Comparison of ENCODE assay signal across 8 cellular contexts in genomic region chr1:25245809-25246599, GRCh38. TPM values are rescaled to one million over a fixed set of nuclear protein-coding genes. Genes with fewer than 3 reads are reported as not detected.
DNase-seq lines count a peak whose midpoint lies in the region; ATAC-seq and TF ChIP-seq lines count a peak whose summit lies in the region.

No MANE protein-coding gene starts in this region.

- peaks cover 29 to 39% (median 33%) of the 10 kb centered on the region in 3 donors for H3K27me3 Mint-ChIP-seq in immature natural killer cell (ENCODE audit: low read depth in 3 of 3)

- TF ChIP-seq POLR2A in stomach (IDR thresholded peaks at IDR 0.05), result no peak

- H3K4me1 Mint-ChIP-seq in immature natural killer cell, result peaks cover 44 to 61% of the 10 kb centered on the region in 2 donors

- DNase-seq in ascending aorta (ENCODE audit: low spot score in 2 of 2) (no peak), immature natural killer cell (peak in 1 of 3 donors; percentile 5), stomach (no peak)
- no peak for DNase-seq in stimulated activated CD4-positive, alpha-beta T cell treated with anti-CD3 and anti-CD28 coated beads, Interleukin-2, amount 100 ng/mL, for 48 hours

- no peak for TF ChIP-seq CTCF in ascending aorta (IDR thresholded peaks at IDR 0.05)
- no peak for TF ChIP-seq CTCF in stomach (IDR thresholded peaks at IDR 0.05)

- ATAC-seq in HG02852 (IDR thresholded peaks at IDR 0.05; ENCODE audit: unreplicated experiment) (no peak), HG03571 (IDR thresholded peaks at IDR 0.05; ENCODE audit: unreplicated experiment) (no peak)

- WGBS in stomach, 5 donors, result 7 to 19% (median 12%) methylated on average over 27 to 30 of the region's 30 CpGs

- TF ChIP-seq EP300 in stomach (IDR thresholded peaks at IDR 0.05), result no peak

- H3K4me1 ChIP-seq in ES-I3 (ENCODE audit: insufficient read depth, low read length) (peaks cover 3% of the 10 kb centered on the region; the same call in 1 of the 2 replicates), ascending aorta (peaks cover 10 to 22% of the 10 kb centered on the region in 2 donors), stomach (peaks cover 23 to 60% (median 40%) of the 10 kb centered on the region in 4 donors)

- intact Hi-C loops in ascending aorta (cut with DNase I), result loop anchor here (2.0 to 10.0 kb wide), 5 partner anchors 93 to 496 kb away; partner anchors contain the start of genes LDLRAP1, MACO1 and TMEM50A
- intact Hi-C loops in stomach (cut with DNase I; ENCODE audit: low total_unique reads), result no loop called here

- H3K9me3 ChIP-seq in ES-I3 (ENCODE audit: control insufficient read depth, insufficient read depth, low read length) (no peaks in the 10 kb centered on the region), KOPT-K1 (ENCODE audit: insufficient read depth, low read length, poor library complexity, severe bottlenecking) (no peaks in the 10 kb centered on the region), ascending aorta (no peaks in the 10 kb centered on the region), stomach (no peaks in the 10 kb centered on the region)

- peak overlapping the region; percentile 98 for H3K9ac ChIP-seq in ES-I3 (ENCODE audit: low read depth, low read length)

- H3K27me3 ChIP-seq in ascending aorta (no peaks in the 10 kb centered on the region), stomach (no peaks in the 10 kb centered on the region)

- peak overlapping the region; percentile 92 for H3K27ac ChIP-seq in KOPT-K1 (ENCODE audit: low read depth, low read length, poor library complexity, severe bottlenecking)
- peak overlapping the region; percentile 96 to 100 for H3K27ac ChIP-seq in ascending aorta
- peak overlapping the region; percentile 93 to 100 (median 99) for H3K27ac ChIP-seq in stomach

- peak overlapping the region; percentile 91 to 99 (median 98) for H3K4me3 Mint-ChIP-seq in immature natural killer cell

- H3K9me3 Mint-ChIP-seq in immature natural killer cell, result no peaks in the 10 kb centered on the region

- peak overlapping the region; percentile 97 to 100 (median 99) for H3K27ac Mint-ChIP-seq in immature natural killer cell

- H3K36me3 Mint-ChIP-seq in immature natural killer cell, result peaks cover 26 to 45% (median 30%) of the 10 kb centered on the region in 3 donors

- H3K36me3 ChIP-seq in ES-I3 (ENCODE audit: insufficient read depth, low read length) (peaks cover 14% of the 10 kb centered on the region), KOPT-K1 (ENCODE audit: insufficient read depth, low read length) (peaks cover 49% of the 10 kb centered on the region), ascending aorta (peaks cover 32 to 41% of the 10 kb centered on the region in 2 donors), stomach (peaks cover 33 to 49% (median 45%) of the 10 kb centered on the region in 4 donors)

- peak overlapping the region; percentile 69 to 99 for H3K4me3 ChIP-seq in ascending aorta
- peak overlapping the region; percentile 81 to 99 (median 88) for H3K4me3 ChIP-seq in stomach

RNA-seq across cellular contexts. Expression of gene RSRP1, which starts 1.2 kb away (rescaled TPM):
- total RNA-seq in ascending aorta (126 TPM), stomach (100 to 1,000 TPM in 4 of 5 donors, 10 to 100 TPM in 1; 95.8 to 476 (median 158) TPM)
- polyA plus RNA-seq in immature natural killer cell (10 to 100 TPM; 23.9 to 70.1 (median 33.4) TPM), stomach (100 to 1,000 TPM in 1 of 3 donors, 10 to 100 TPM in 2; 12.8 to 211 (median 44.2) TPM)

RNA-seq across cellular contexts. Expression of gene SYF2, which starts 13.7 kb away (rescaled TPM):
- 14.3 TPM for total RNA-seq in ascending aorta
- polyA plus RNA-seq in immature natural killer cell, result 10 to 100 TPM; 65.6 to 82.8 (median 75.9) TPM
- 10 to 100 TPM; 17.9 to 57.3 (median 29.8) TPM for total RNA-seq in stomach
- polyA plus RNA-seq in stomach, result 100 to 1,000 TPM in 1 of 3 donors, 10 to 100 TPM in 2; 71.1 to 146 (median 85.2) TPM

RNA-seq across cellular contexts. Expression of gene RHD, which starts 26.3 kb away (rescaled TPM):
- total RNA-seq in ascending aorta, result not detected
- under 1 TPM; 0.19 to 0.26 (median 0.21) TPM for polyA plus RNA-seq in immature natural killer cell
- total RNA-seq in stomach, result under 1 TPM in 1 of 5 donors, not detected in 4; 0.18 TPM
- polyA plus RNA-seq in stomach, result not detected
